Comparison of ENCODE assay signal across 8 cellular contexts in genomic region chr11:28107331-28107725, GRCh38. TPM values are rescaled to one million over a fixed set of nuclear protein-coding genes. Genes with fewer than 3 reads are reported as not detected.
DNase-seq lines count a peak whose midpoint lies in the region; ATAC-seq and TF ChIP-seq lines count a peak whose summit lies in the region.

No MANE protein-coding gene starts in this region.

- BruUV-seq in MCF 10A (replicated peaks; lab: Mats Ljungman, UMichigan), result no TSS peak

- no peak overlapping the region for H3K18ac ChIP-seq in mesenchymal stem cell (ENCODE audit: low read depth in 1 of 2, low read length in 2 of 2)

- peaks cover 3% of the 10 kb centered on the region for H3K79me1 ChIP-seq in mesenchymal stem cell (replicated peaks; ENCODE audit: low read length, poor library complexity, severe bottlenecking)

- no peak overlapping the region for H2AK5ac ChIP-seq in mesenchymal stem cell (ENCODE audit: low read length, severe bottlenecking)

- peak overlapping the region; percentile 86 for H3K27ac ChIP-seq in mesenchymal stem cell (ENCODE audit: low read length, poor library complexity, severe bottlenecking)

- WGBS in mesenchymal stem cell, result 2% methylated on average over 10 of the region's 10 CpGs

- ATAC-seq in GM21717 (IDR thresholded peaks at IDR 0.05; ENCODE audit: unreplicated experiment), result peak; percentile 3

- peak overlapping the region; percentile 100 for H3K27ac Mint-ChIP-seq in MCF 10A (ENCODE audit: low read depth, unreplicated experiment)

- peak overlapping the region; percentile 98 for H3K4me3 Mint-ChIP-seq in MCF 10A (ENCODE audit: unreplicated experiment)

- H3K4me2 ChIP-seq in mesenchymal stem cell (ENCODE audit: low read length, poor library complexity, severe bottlenecking), result peak overlapping the region; percentile 64

- peaks cover 54% of the 10 kb centered on the region for H3K4me1 Mint-ChIP-seq in MCF 10A (ENCODE audit: insufficient read depth, unreplicated experiment)

- peak overlapping the region; percentile 99 for H3K9ac ChIP-seq in mesenchymal stem cell (ENCODE audit: low read length)

- no peak overlapping the region for H3K4ac ChIP-seq in mesenchymal stem cell (ENCODE audit: low read depth in 1 of 2, low read length in 2 of 2)

- H2AFZ ChIP-seq in mesenchymal stem cell (ENCODE audit: low read depth, low read length), result no peak overlapping the region

- in situ Hi-C loops in KBM-7 (cut with MboI; ENCODE audit: low pct_unique_long_range_greater_than_20kb, low sequenced_read_pairs), result no loop called here

- CTCF ChIA-PET in MCF 10A (lab: Yijun Ruan, JAX), result interaction anchor here (0.6 to 2.9 kb wide), 15 partner anchors 10 to 1053 kb away, joined by 3 to 19 read pairs (median 3); partner anchors contain the start of gene BDNF

- intact Hi-C loops in MCF 10A (cut with micrococcal nuclease), result loop anchor here (2.0 to 10.0 kb wide), 4 partner anchors 407 to 1217 kb away; partner anchors contain the start of gene BDNF

- no peak overlapping the region for H4K91ac ChIP-seq in mesenchymal stem cell (ENCODE audit: low read length)

- H3K23ac ChIP-seq in mesenchymal stem cell (ENCODE audit: low read length in 2 of 2), result no peak overlapping the region

- no peak overlapping the region for H2BK120ac ChIP-seq in mesenchymal stem cell (ENCODE audit: low read depth, low read length)

- no peaks in the 10 kb centered on the region for H3K9me3 ChIP-seq in mesenchymal stem cell (ENCODE audit: control insufficient read depth, low read length)

- no peak overlapping the region for H2BK5ac ChIP-seq in mesenchymal stem cell (ENCODE audit: low read depth, low read length, poor library complexity, severe bottlenecking)

- no peaks in the 10 kb centered on the region for H3K27me3 ChIP-seq in mesenchymal stem cell (ENCODE audit: control insufficient read depth in 1 of 2, insufficient read depth in 1 of 2, low read length in 2 of 2)

- H3K4me1 ChIP-seq in mesenchymal stem cell (ENCODE audit: control insufficient read depth, insufficient read depth, low read depth, low read length), result peaks cover 3% of the 10 kb centered on the region

- H3K9me3 Mint-ChIP-seq in MCF 10A (ENCODE audit: unreplicated experiment), result no peaks in the 10 kb centered on the region

- H3K27me3 Mint-ChIP-seq in MCF 10A (ENCODE audit: insufficient read depth, unreplicated experiment), result no peaks in the 10 kb centered on the region

- no peak for TF ChIP-seq CTCF in MCF 10A (IDR thresholded peaks at IDR 0.05; ENCODE audit: unreplicated experiment)

- DNase-seq in DMS53 (lab: John Stamatoyannopoulos, UW) (peak; percentile 61), NCI-H82 (lab: John Stamatoyannopoulos, UW) (peak; percentile 66), MCF 10A (ENCODE audit: unreplicated experiment) (no peak), mesenchymal stem cell (peak; percentile 63), KBM-7 (no peak), Ammon's horn (ENCODE audit: low spot score) (no peak)
- no peak for DNase-seq in effector CD4-positive, alpha-beta T cell

- POLR2A ChIA-PET in MCF 10A (lab: Yijun Ruan, JAX), result interaction anchor here (0.6 to 7.4 kb wide), 17 partner anchors 9 to 422 kb away, joined by 3 to 73 read pairs (median 6); partner anchors contain the start of gene BDNF

- H3K4me3 ChIP-seq in mesenchymal stem cell (ENCODE audit: insufficient read depth in 1 of 2, low read depth in 1 of 2, low read length in 2 of 2), result peak overlapping the region; percentile 53 to 89

- H4K8ac ChIP-seq in mesenchymal stem cell (ENCODE audit: low read length), result no peak overlapping the region

- no peak overlapping the region for H2BK12ac ChIP-seq in mesenchymal stem cell (ENCODE audit: low read length in 2 of 2)

- H3K36me3 Mint-ChIP-seq in MCF 10A (ENCODE audit: insufficient read depth, unreplicated experiment), result no peaks in the 10 kb centered on the region

- no peak overlapping the region for H3K14ac ChIP-seq in mesenchymal stem cell (ENCODE audit: low read length in 2 of 2)

- no peaks in the 10 kb centered on the region for H3K36me3 ChIP-seq in mesenchymal stem cell (ENCODE audit: control insufficient read depth in 1 of 2, insufficient read depth in 2 of 2, low read depth in 1 of 2, low read length in 2 of 2)

- no peak overlapping the region for H2BK15ac ChIP-seq in mesenchymal stem cell (ENCODE audit: low read depth, poor library complexity, severe bottlenecking)

RNA-seq across cellular contexts. Expression of gene KIF18A, which starts 0.6 kb away (rescaled TPM):
- 8.9 and 12.9 TPM in 2 replicates for total RNA-seq in MCF 10A (2022)
- polyA plus RNA-seq in mesenchymal stem cell (2013, experiment 1 of 2), result 7.1 TPM
- polyA plus RNA-seq in mesenchymal stem cell (2013, experiment 2 of 2), result 7.3 TPM

RNA-seq across cellular contexts. Expression of gene METTL15, which starts 0.9 kb away (rescaled TPM):
- 16.8 and 19.9 TPM in 2 replicates for total RNA-seq in MCF 10A (2022)
- polyA plus RNA-seq in mesenchymal stem cell (2013, experiment 1 of 2), result 7.1 TPM
- 7.8 TPM for polyA plus RNA-seq in mesenchymal stem cell (2013, experiment 2 of 2)

Comparison
In these comparisons a context has a peak if more than half of its experiments do, and no peak if none do; other contexts are left out.
1. DNase-seq: peak in DMS53 (single experiment), NCI-H82 (single experiment) and mesenchymal stem cell (single experiment); none in MCF 10A (single experiment), effector CD4-positive, alpha-beta T cell (single experiment), KBM-7 (single experiment) and Ammon's horn (single experiment).